ENCODE assay signal across 10 cellular contexts in the genomic region with DNA sequence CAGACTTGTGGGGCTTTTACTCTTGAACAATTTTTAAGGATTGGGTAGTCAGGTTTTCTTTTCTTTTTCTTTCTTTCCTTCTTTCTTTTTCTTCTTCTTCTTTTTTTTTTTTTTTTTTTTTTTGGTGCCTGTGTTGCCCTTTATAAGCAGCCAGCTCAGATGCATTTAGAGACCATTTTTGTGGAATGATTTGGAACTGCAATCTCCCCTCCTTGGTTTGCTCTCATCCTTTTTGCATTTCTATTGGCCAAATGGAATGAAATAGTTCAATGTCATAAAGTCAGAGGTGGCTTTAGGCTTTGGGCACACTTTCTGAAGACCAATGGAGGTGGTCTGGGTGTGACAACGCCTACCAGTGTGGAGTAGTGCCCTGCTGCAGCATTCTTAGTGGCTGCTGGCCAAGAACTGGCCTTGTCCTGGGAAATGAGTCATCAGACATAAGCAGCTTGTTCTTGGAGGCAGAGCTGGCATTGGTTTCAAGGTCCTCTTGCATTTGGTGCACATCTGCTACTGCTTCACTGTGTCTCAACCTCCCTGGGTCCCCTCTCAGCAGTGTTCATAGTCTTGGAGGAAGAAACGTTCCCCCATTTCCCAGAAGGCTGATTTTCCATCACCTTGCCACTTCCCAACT.
DNase-seq lines count a peak whose midpoint lies in the region; ATAC-seq, FAIRE-seq and TF ChIP-seq lines count a peak whose summit lies in the region.
"Had no signal": no experiment of that assay in that cellular context is flagged by ENCODE, and none has a peak within 500 bp of the region (broad histone marks: within the 10 kb centered on the region; RNA-seq: fewer than 3 reads in every experiment).

No MANE protein-coding gene starts in this region.

- no peaks in the 10 kb centered on the region for H3K27me3 Mint-ChIP-seq in naive thymus-derived CD4-positive, alpha-beta T cell

- peaks cover 5 to 31% (median 27%) of the 10 kb centered on the region in 7 donors for H3K4me1 Mint-ChIP-seq in naive thymus-derived CD4-positive, alpha-beta T cell

- FAIRE-seq in bronchial epithelial cell (lab: Jason Lieb, UNC) = no peak

- peak overlapping the region; percentile 64 for H2AFZ ChIP-seq in KMS-11 (ENCODE audit: low read depth)

- H3K27ac ChIP-seq in KMS-11 = no peak overlapping the region
- no peak overlapping the region for H3K27ac ChIP-seq in naive thymus-derived CD4-positive, alpha-beta T cell (ENCODE audit: low read depth, low read length)

- H3K79me2 ChIP-seq in KMS-11 (ENCODE audit: insufficient read depth, low read depth) = no peaks in the 10 kb centered on the region

- no peaks in the 10 kb centered on the region for H3K9me3 Mint-ChIP-seq in naive thymus-derived CD4-positive, alpha-beta T cell

- POLR2A ChIA-PET in naive thymus-derived CD4-positive, alpha-beta T cell (lab: Charles Lee) = no interaction called here

- H3K9me3 ChIP-seq in BE2C = no peaks in the 10 kb centered on the region
- no peaks in the 10 kb centered on the region for H3K9me3 ChIP-seq in naive thymus-derived CD4-positive, alpha-beta T cell (ENCODE audit: control insufficient read depth in 2 of 3, low read length in 3 of 3)

- CTCF ChIA-PET in naive thymus-derived CD4-positive, alpha-beta T cell (lab: Charles Lee) = interaction anchor here (0.5 to 1.8 kb wide), 4 partner anchors 52 to 414 kb away, joined by 3 to 7 read pairs (median 3); no protein-coding TSS in a partner anchor

- H3K4me3 ChIP-seq in BE2C (ENCODE audit: low read depth, low read length) (no peak overlapping the region), KMS-11 (IDR thresholded peaks at IDR 0.05; ENCODE audit: insufficient read depth, low read depth, low read length) (no peak overlapping the region), bronchial epithelial cell (ENCODE audit: low read depth, low read length) (no peak overlapping the region)
- no peak overlapping the region for H3K4me3 ChIP-seq in naive thymus-derived CD4-positive, alpha-beta T cell (ENCODE audit: low read length)

- TF ChIP-seq CTCF in BE2C (IDR thresholded peaks at IDR 0.05; ENCODE audit: low read depth, low read length) (no peak), KMS-11 (conservative IDR thresholded peaks at IDR 0.05; ENCODE audit: low read depth, low read length) (no peak), bronchial epithelial cell (IDR thresholded peaks at IDR 0.05; ENCODE audit: insufficient read depth, low read length, severe bottlenecking) (no peak)

- intact Hi-C loops in naive thymus-derived CD4-positive, alpha-beta T cell (cut with micrococcal nuclease) = loop anchor here (2.0 to 5.0 kb wide), 3 partner anchors 51 to 518 kb away; no protein-coding TSS in a partner anchor

- H3K27me3 ChIP-seq in BE2C = no peaks in the 10 kb centered on the region
- H3K27me3 ChIP-seq in KMS-11 (ENCODE audit: insufficient read depth, low read depth) = no peaks in the 10 kb centered on the region
- no peaks in the 10 kb centered on the region for H3K27me3 ChIP-seq in bronchial epithelial cell (ENCODE audit: control insufficient read depth, insufficient read depth, low read length)
- H3K27me3 ChIP-seq in naive thymus-derived CD4-positive, alpha-beta T cell (ENCODE audit: control insufficient read depth in 2 of 2, insufficient read depth in 2 of 2, low read length in 2 of 2) = no peaks in the 10 kb centered on the region

- no peaks in the 10 kb centered on the region for H4K20me1 ChIP-seq in KMS-11 (ENCODE audit: insufficient read depth)

- H3K36me3 ChIP-seq in BE2C (no peaks in the 10 kb centered on the region), KMS-11 (ENCODE audit: insufficient read depth) (no peaks in the 10 kb centered on the region), bronchial epithelial cell (ENCODE audit: control insufficient read depth, insufficient read depth, low read length) (no peaks in the 10 kb centered on the region)
- H3K36me3 ChIP-seq in naive thymus-derived CD4-positive, alpha-beta T cell (ENCODE audit: control insufficient read depth in 2 of 3, insufficient read depth in 3 of 3, low read length in 3 of 3) = no peaks in the 10 kb centered on the region

- no peaks in the 10 kb centered on the region for H3K36me3 Mint-ChIP-seq in naive thymus-derived CD4-positive, alpha-beta T cell

- H3K9ac ChIP-seq in KMS-11 = no peak overlapping the region

- H3K4me1 ChIP-seq in BE2C (no peaks in the 10 kb centered on the region), KMS-11 (ENCODE audit: low read depth, poor library complexity, severe bottlenecking) (peaks cover 7% of the 10 kb centered on the region)
- H3K4me1 ChIP-seq in naive thymus-derived CD4-positive, alpha-beta T cell (ENCODE audit: control insufficient read depth in 2 of 2, insufficient read depth in 2 of 2, low read length in 2 of 2) = no peaks in the 10 kb centered on the region

- H3K4me2 ChIP-seq in KMS-11 = peak overlapping the region; percentile 41; the same call in 1 of the 2 replicates

- peak overlapping the region in 5 of 10 donors; percentile 36 to 74 (median 65) for H3K4me3 Mint-ChIP-seq in naive thymus-derived CD4-positive, alpha-beta T cell

- H3K27ac Mint-ChIP-seq in naive thymus-derived CD4-positive, alpha-beta T cell = peak overlapping the region in 5 of 9 donors; percentile 13 to 75 (median 61)

- DNase-seq in BE2C = peak; percentile 10
- peak; percentile 47 for DNase-seq in bronchial epithelial cell (ENCODE audit: low read depth)
- DNase-seq in naive thymus-derived CD4-positive, alpha-beta T cell = no peak
- DNase-seq in medulla oblongata (ENCODE audit: extremely low spot score) = no peak
- DNase-seq: activated CD8-positive, alpha-beta memory T cell treated with anti-CD3 and anti-CD28 coated beads for 24 hours; NCI-H2107 had no signal

- ATAC-seq in naive thymus-derived CD4-positive, alpha-beta T cell = no peak
- ATAC-seq in HG03378 (IDR thresholded peaks at IDR 0.05; ENCODE audit: unreplicated experiment) (no peak), GM21390 (IDR thresholded peaks at IDR 0.05; ENCODE audit: unreplicated experiment) (no peak), HG03045 (IDR thresholded peaks at IDR 0.05; ENCODE audit: unreplicated experiment) (no peak)

Comparison
In these comparisons a context has a peak if more than half of its experiments do, and no peak if none do; other contexts are left out.
1. DNase-seq: peak in BE2C (single experiment) and bronchial epithelial cell (single experiment); none in naive thymus-derived CD4-positive, alpha-beta T cell (0 of 9) and medulla oblongata (single experiment).